In the genomic region with DNA sequence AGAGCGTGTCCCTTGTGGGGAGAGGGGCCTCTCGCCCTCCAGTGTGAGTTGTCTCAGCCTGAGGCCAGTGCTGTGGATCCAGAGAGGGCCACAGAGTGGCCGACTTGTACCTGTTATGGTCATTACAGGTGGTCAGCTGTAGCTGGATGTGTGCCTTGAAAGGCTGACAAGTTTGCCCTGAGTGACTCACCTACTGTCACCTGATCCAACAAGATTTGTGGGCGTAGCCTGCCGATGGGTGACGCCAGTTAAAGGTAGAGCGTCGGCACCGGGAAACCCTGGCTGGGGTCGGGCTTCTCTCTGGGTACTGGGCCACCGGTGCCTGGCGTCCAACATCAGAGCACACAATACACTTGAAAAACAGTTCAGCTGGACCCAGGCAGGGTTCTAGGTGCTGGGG, we compare ENCODE assay signal across 8 cellular contexts. TPM values are rescaled to one million over a fixed set of nuclear protein-coding genes. Genes with fewer than 3 reads are reported as not detected.
DNase-seq lines count a peak whose midpoint lies in the region; ATAC-seq and TF ChIP-seq lines count a peak whose summit lies in the region.

No MANE protein-coding gene starts in this region.

- H2AFZ ChIP-seq in mammary epithelial cell (ENCODE audit: low read depth, low read length): no peak overlapping the region

- H3K4me1 Mint-ChIP-seq in activated B cell treated with CpG ODN at 0.5 μM for 24 hours: peaks cover 94% of the 10 kb centered on the region

- peak overlapping the region; percentile 39 for H3K4me3 Mint-ChIP-seq in activated B cell treated with CpG ODN at 0.5 μM for 24 hours

- H3K27ac Mint-ChIP-seq in activated B cell treated with CpG ODN at 0.5 μM for 24 hours: peak overlapping the region; percentile 97

- in situ Hi-C loops in mammary epithelial cell (cut with MboI; ENCODE audit: low sequenced_read_pairs in 2 of 2): no loop called here

- peaks cover 48% of the 10 kb centered on the region for H3K36me3 Mint-ChIP-seq in activated B cell treated with CpG ODN at 0.5 μM for 24 hours (ENCODE audit: low read depth)

- H4K20me1 ChIP-seq in mammary epithelial cell (ENCODE audit: insufficient read depth, low read length): no peaks in the 10 kb centered on the region

- ATAC-seq in activated B cell treated with CpG ODN at 0.5 μM for 24 hours (ENCODE audit: low read depth): no peak
- ATAC-seq in psoas muscle: peak in 3 of 4 donors; percentile 17 to 31 (median 19)
- no peak for ATAC-seq in GM19035 (IDR thresholded peaks at IDR 0.05; ENCODE audit: unreplicated experiment)
- ATAC-seq in GM18511 (IDR thresholded peaks at IDR 0.05; ENCODE audit: unreplicated experiment): no peak
- ATAC-seq in GM18868 (IDR thresholded peaks at IDR 0.05; ENCODE audit: unreplicated experiment): no peak

- 95% methylated on average over 3 of the region's 12 CpGs for WGBS in mammary epithelial cell (ENCODE audit: low coverage, missing lambda C conversion rate)
- WGBS in psoas muscle, 3 donors: 84 to 89% (median 87%) methylated on average over 12 of the region's 12 CpGs

- H3K79me2 ChIP-seq in mammary epithelial cell (ENCODE audit: insufficient read depth, low read length): peaks cover 34% of the 10 kb centered on the region

- dilution Hi-C loops in mammary epithelial cell (cut with HindIII; ENCODE audit: low sequenced_read_pairs): no loop called here

- H3K27ac ChIP-seq in mammary epithelial cell (ENCODE audit: insufficient read depth, low read depth, low read length) (peak overlapping the region; percentile 20), psoas muscle (no peak overlapping the region)

- H3K4me3 ChIP-seq in mammary epithelial cell (replicated peaks in 1 of 3; ENCODE audit: insufficient read depth in 1 of 3, low read depth in 2 of 3, low read length in 3 of 3) (no peak overlapping the region), psoas muscle (no peak overlapping the region)

- no peak overlapping the region for H3K9ac ChIP-seq in mammary epithelial cell (ENCODE audit: insufficient read depth, low read length)

- CTCF ChIA-PET in activated B cell treated with CpG ODN at 0.5 μM for 24 hours (lab: Charles Lee): interaction anchor here (1.0 to 1.5 kb wide), 3 partner anchors 11 to 28 kb away, joined by 3 to 6 read pairs (median 4); no protein-coding TSS in a partner anchor
- CTCF ChIA-PET in mammary epithelial cell (lab: Charles Lee; ENCODE audit: low non-redundant PET): no interaction called here

- H3K9me3 Mint-ChIP-seq in activated B cell treated with CpG ODN at 0.5 μM for 24 hours: no peaks in the 10 kb centered on the region

- no peak overlapping the region for H3K4me2 ChIP-seq in mammary epithelial cell (ENCODE audit: insufficient read depth, low read depth, low read length)

- peaks cover 24% of the 10 kb centered on the region for H3K4me1 ChIP-seq in mammary epithelial cell (ENCODE audit: insufficient read depth, low read length)
- H3K4me1 ChIP-seq in psoas muscle: peaks cover 20% of the 10 kb centered on the region

- intact Hi-C loops in activated B cell treated with CpG ODN at 0.5 μM for 24 hours (cut with micrococcal nuclease): no loop called here
- intact Hi-C loops in mammary epithelial cell (cut with micrococcal nuclease): no loop called here
- intact Hi-C loops in psoas muscle (cut with DNase I): no loop called here

- peak; percentile 38 for DNase-seq in DMS53 treated with DMSO at 0.1 percent for 48 hours (lab: John Stamatoyannopoulos, UW; ENCODE audit: unreplicated experiment)
- no peak for DNase-seq in activated B cell treated with CpG ODN at 0.5 μM for 24 hours
- DNase-seq in mammary epithelial cell: no peak
- peak in 1 of 2 donors; percentile 58 for DNase-seq in psoas muscle
- no peak for DNase-seq in SKM-1 (lab: John Stamatoyannopoulos, UW; ENCODE audit: unreplicated experiment)

- H3K27me3 Mint-ChIP-seq in activated B cell treated with CpG ODN at 0.5 μM for 24 hours: no peaks in the 10 kb centered on the region

- H3K27me3 ChIP-seq in mammary epithelial cell (ENCODE audit: insufficient read depth, low read length): no peaks in the 10 kb centered on the region
- H3K27me3 ChIP-seq in psoas muscle (ENCODE audit: insufficient read depth in 3 of 3, low read length in 2 of 3): no peaks in the 10 kb centered on the region

- POLR2A ChIA-PET in activated B cell treated with CpG ODN at 0.5 μM for 24 hours (lab: Charles Lee): interaction anchor here (1.2 to 2.5 kb wide), 4 partner anchors 12 to 168 kb away, joined by 4 to 11 read pairs (median 9); partner anchors contain the start of genes AEN, MRPL46 and MRPS11

- no TSS peak for BruUV-seq in mammary epithelial cell (replicated peaks; lab: Mats Ljungman, UMichigan)

- TF ChIP-seq CTCF in activated B cell treated with CpG ODN at 0.5 μM for 24 hours (IDR thresholded peaks at IDR 0.05) (no peak), mammary epithelial cell (conservative IDR thresholded peaks at IDR 0.05 in 1 of 2, IDR thresholded peaks at IDR 0.05 in 1 of 2; ENCODE audit: extremely low read depth in 1 of 2, insufficient read depth in 1 of 2, low read depth in 1 of 2, low read length in 2 of 2) (no peak), psoas muscle (IDR thresholded peaks at IDR 0.05) (no peak)

- no peaks in the 10 kb centered on the region for H3K9me3 ChIP-seq in mammary epithelial cell (replicated peaks; ENCODE audit: insufficient read depth, low read length)
- no peaks in the 10 kb centered on the region for H3K9me3 ChIP-seq in psoas muscle

- H3K36me3 ChIP-seq in mammary epithelial cell (ENCODE audit: insufficient read depth, low read length): peaks cover 20% of the 10 kb centered on the region
- H3K36me3 ChIP-seq in psoas muscle (ENCODE audit: insufficient read depth in 1 of 2, low read depth in 1 of 2): peaks cover 6 to 14% of the 10 kb centered on the region in 2 donors

RNA-seq across cellular contexts. Expression of gene ISG20, which starts 2.8 kb away (rescaled TPM):
- total RNA-seq in activated B cell treated with CpG ODN at 0.5 μM for 24 hours (84.6 and 87.1 TPM in 2 replicates), mammary epithelial cell (1 to 10 TPM; 1.0 to 2.9 TPM), psoas muscle (1 to 10 TPM; 2.5 to 5.0 (median 3.3) TPM)
- polyA plus RNA-seq in mammary epithelial cell (7.9 TPM), psoas muscle (1 to 10 TPM; 1.1 to 7.4 (median 5.7) TPM)
- 16.8 TPM for polyA minus RNA-seq in mammary epithelial cell

RNA-seq across cellular contexts. Expression of gene AEN, which starts 14.9 kb away (rescaled TPM):
- total RNA-seq in activated B cell treated with CpG ODN at 0.5 μM for 24 hours (40.1 and 41.9 TPM in 2 replicates), mammary epithelial cell (10 to 100 TPM; 31.8 to 42.7 TPM), psoas muscle (10 to 100 TPM; 10.1 to 46.6 (median 27.8) TPM)
- polyA plus RNA-seq in mammary epithelial cell (29.2 TPM), psoas muscle (10 to 100 TPM; 25.6 to 35.2 (median 32.2) TPM)
- 80.7 TPM for polyA minus RNA-seq in mammary epithelial cell

Comparison
In these comparisons a context has a peak if more than half of its experiments do, and no peak if none do; other contexts are left out.
1. ATAC-seq: peak in psoas muscle (3 of 4); none in activated B cell treated with CpG ODN at 0.5 μM for 24 hours (single experiment), GM19035 (single experiment), GM18511 (single experiment) and GM18868 (single experiment).
2. RNA of gene ISG20, which starts 2.8 kb away (total RNA-seq): 84.6 to 87.1 TPM in activated B cell treated with CpG ODN at 0.5 μM for 24 hours; 2.5 to 5.0 TPM in psoas muscle and 1.0 to 2.9 TPM in mammary epithelial cell; every median in the first group is over 10 times any median in the second.